ENCODE assay signal across 8 cellular contexts in genomic region chr2:58428553-58429284, GRCh38.
DNase-seq lines count a peak whose midpoint lies in the region; ATAC-seq and TF ChIP-seq lines count a peak whose summit lies in the region.

No MANE protein-coding gene starts in this region.

- H4K20me1 ChIP-seq in Karpas-422 (ENCODE audit: insufficient read depth, low read depth, low read length) = no peaks in the 10 kb centered on the region

- peaks cover 29% of the 10 kb centered on the region for H3K27me3 Mint-ChIP-seq in activated naive CD4-positive, alpha-beta T cell treated with anti-CD3 and anti-CD28 coated beads, Interleukin-2, amount 50 U/mL, for 24 hours
- peaks cover 22% of the 10 kb centered on the region for H3K27me3 Mint-ChIP-seq in dendritic cell treated with granulocyte-macrophage colony-stimulating factor and Interleukin-4, amounts not matched to agents 40 ng/mL and 50 ng/mL, for 4 days
- H3K27me3 Mint-ChIP-seq in nephron (ENCODE audit: low read depth) = no peaks in the 10 kb centered on the region

- H3K27ac Mint-ChIP-seq in activated naive CD4-positive, alpha-beta T cell treated with anti-CD3 and anti-CD28 coated beads, Interleukin-2, amount 50 U/mL, for 24 hours = no peak overlapping the region
- H3K27ac Mint-ChIP-seq in dendritic cell treated with granulocyte-macrophage colony-stimulating factor and Interleukin-4, amounts not matched to agents 40 ng/mL and 50 ng/mL, for 4 days = no peak overlapping the region
- peak overlapping the region; percentile 91 to 92 (median 91) for H3K27ac Mint-ChIP-seq in nephron

- H3K27me3 ChIP-seq in MG63 (no peaks in the 10 kb centered on the region), Karpas-422 (ENCODE audit: low read length) (no peaks in the 10 kb centered on the region)

- no peaks in the 10 kb centered on the region for H3K79me2 ChIP-seq in Karpas-422 (ENCODE audit: low read length)

- peak overlapping the region; percentile 57 for H3K4me3 Mint-ChIP-seq in activated naive CD4-positive, alpha-beta T cell treated with anti-CD3 and anti-CD28 coated beads, Interleukin-2, amount 50 U/mL, for 24 hours
- H3K4me3 Mint-ChIP-seq in dendritic cell treated with granulocyte-macrophage colony-stimulating factor and Interleukin-4, amounts not matched to agents 40 ng/mL and 50 ng/mL, for 4 days = peak overlapping the region; percentile 57
- peak overlapping the region; percentile 90 to 96 (median 94) for H3K4me3 Mint-ChIP-seq in nephron

- no peak overlapping the region for H3K27ac ChIP-seq in Karpas-422 (ENCODE audit: low read length)

- H3K4me3 ChIP-seq in MG63 = peak overlapping the region; percentile 23
- H3K4me3 ChIP-seq in Karpas-422 (ENCODE audit: low read length) = no peak overlapping the region

- H3K36me3 ChIP-seq in MG63 (no peaks in the 10 kb centered on the region), Karpas-422 (ENCODE audit: insufficient read depth, low read length) (no peaks in the 10 kb centered on the region)

- H3K9ac ChIP-seq in Karpas-422 (ENCODE audit: low read length) = no peak overlapping the region

- H3K4me1 ChIP-seq in Karpas-422 (ENCODE audit: low read length) = peaks cover 8% of the 10 kb centered on the region; the same call in 1 of the 2 replicates

- no peaks in the 10 kb centered on the region for H3K36me3 Mint-ChIP-seq in activated naive CD4-positive, alpha-beta T cell treated with anti-CD3 and anti-CD28 coated beads, Interleukin-2, amount 50 U/mL, for 24 hours
- no peaks in the 10 kb centered on the region for H3K36me3 Mint-ChIP-seq in dendritic cell treated with granulocyte-macrophage colony-stimulating factor and Interleukin-4, amounts not matched to agents 40 ng/mL and 50 ng/mL, for 4 days (ENCODE audit: low read depth)
- H3K36me3 Mint-ChIP-seq in nephron (ENCODE audit: low read depth) = no peaks in the 10 kb centered on the region

- H2AFZ ChIP-seq in Karpas-422 (ENCODE audit: low read length) = no peak overlapping the region

- H3K9me3 Mint-ChIP-seq in activated naive CD4-positive, alpha-beta T cell treated with anti-CD3 and anti-CD28 coated beads, Interleukin-2, amount 50 U/mL, for 24 hours = peaks cover 4% of the 10 kb centered on the region
- H3K9me3 Mint-ChIP-seq in dendritic cell treated with granulocyte-macrophage colony-stimulating factor and Interleukin-4, amounts not matched to agents 40 ng/mL and 50 ng/mL, for 4 days = no peaks in the 10 kb centered on the region
- H3K9me3 Mint-ChIP-seq in nephron = no peaks in the 10 kb centered on the region

- no peak overlapping the region for H3K4me2 ChIP-seq in Karpas-422 (ENCODE audit: low read depth, low read length, poor library complexity, severe bottlenecking)

- no peaks in the 10 kb centered on the region for H3K9me2 ChIP-seq in Karpas-422 (replicated peaks; ENCODE audit: insufficient read depth, low read length)

- DNase-seq in activated naive CD4-positive, alpha-beta T cell treated with Interleukin-2 at 50 U/mL for 16 hours = no peak
- DNase-seq in MG63 = peak; percentile 32
- no peak for DNase-seq in Karpas-422

- intact Hi-C loops in dendritic cell treated with granulocyte-macrophage colony-stimulating factor and Interleukin-4, amounts not matched to agents 40 ng/mL and 50 ng/mL, for 4 days (cut with micrococcal nuclease) = no loop called here

- no peaks in the 10 kb centered on the region for H3K4me1 Mint-ChIP-seq in activated naive CD4-positive, alpha-beta T cell treated with anti-CD3 and anti-CD28 coated beads, Interleukin-2, amount 50 U/mL, for 24 hours
- H3K4me1 Mint-ChIP-seq in dendritic cell treated with granulocyte-macrophage colony-stimulating factor and Interleukin-4, amounts not matched to agents 40 ng/mL and 50 ng/mL, for 4 days (ENCODE audit: low read depth) = peaks cover 11% of the 10 kb centered on the region
- H3K4me1 Mint-ChIP-seq in nephron = peaks cover 9% of the 10 kb centered on the region

- ATAC-seq in HG02870 (IDR thresholded peaks at IDR 0.05; ENCODE audit: unreplicated experiment) (no peak), GM18870 (IDR thresholded peaks at IDR 0.05; ENCODE audit: unreplicated experiment) (no peak)

- TF ChIP-seq CTCF in nephron (IDR thresholded peaks at IDR 0.05; ENCODE audit: unreplicated experiment in 3 of 3) = no peak

- no peaks in the 10 kb centered on the region for H3K9me3 ChIP-seq in MG63
- no peaks in the 10 kb centered on the region for H3K9me3 ChIP-seq in Karpas-422 (ENCODE audit: low read length)

Comparison
In these comparisons a context has a peak if more than half of its experiments do, and no peak if none do; other contexts are left out.
1. H3K27ac Mint-ChIP-seq: peak in nephron (3 of 3); none in activated naive CD4-positive, alpha-beta T cell treated with anti-CD3 and anti-CD28 coated beads, Interleukin-2, amount 50 U/mL, for 24 hours (single experiment) and dendritic cell treated with granulocyte-macrophage colony-stimulating factor and Interleukin-4, amounts not matched to agents 40 ng/mL and 50 ng/mL, for 4 days (single experiment).
2. Peak in every context shown above with its lines, with median percentiles within 50 percentile points of each other: H3K4me3 Mint-ChIP-seq.